20 cellular contexts compared by ENCODE assay signal in genomic region chr19:4045597-4046361, GRCh38. TPM values are rescaled to one million over a fixed set of nuclear protein-coding genes. Genes with fewer than 3 reads are reported as not detected.
DNase-seq lines count a peak whose midpoint lies in the region; ATAC-seq and TF ChIP-seq lines count a peak whose summit lies in the region.
"Had no signal": no experiment of that assay in that cellular context is flagged by ENCODE, and none has a peak within 500 bp of the region (broad histone marks: within the 10 kb centered on the region; RNA-seq: fewer than 3 reads in every experiment).

No MANE protein-coding gene starts in this region.

- H3K36me3 Mint-ChIP-seq in stimulated activated naive CD8-positive, alpha-beta T cell treated with anti-CD3 and anti-CD28 coated beads, Interleukin-15, Interleukin-2, amounts not matched to agents 100 ng/mL and 50 ng/mL, for 24 hours (ENCODE audit: low read depth) = peaks cover 18% of the 10 kb centered on the region

- no peak overlapping the region for H3K4me3 ChIP-seq in mesenchymal stem cell (ENCODE audit: insufficient read depth in 1 of 2, low read depth in 1 of 2, low read length in 2 of 2)
- no peak overlapping the region for H3K4me3 ChIP-seq in uterus
- H3K4me3 ChIP-seq: BLaER1, cardiac muscle cell, heart left ventricle had no signal

- no peak for ATAC-seq in stimulated activated naive CD8-positive, alpha-beta T cell treated with anti-CD3 and anti-CD28 coated beads, Interleukin-15, Interleukin-2, amounts not matched to agents 100 U/mL and 50 U/mL, for 24 hours
- ATAC-seq: activated T-helper 17 cell treated with anti-CD3 and anti-CD28 coated beads, Interleukin-2, amount 50 U/mL, for 72 hours; heart left ventricle; left cardiac atrium; Right ventricle myocardium inferior had no signal

- H3K18ac ChIP-seq in mesenchymal stem cell (ENCODE audit: low read depth in 1 of 2, low read length in 2 of 2) = no peak overlapping the region

- peak overlapping the region; percentile 15 for H3K9ac ChIP-seq in mesenchymal stem cell (ENCODE audit: low read length)
- H3K9ac ChIP-seq: BLaER1, KMS-11 had no signal

- no peak overlapping the region for H3K4me3 Mint-ChIP-seq in stimulated activated naive CD8-positive, alpha-beta T cell treated with anti-CD3 and anti-CD28 coated beads, Interleukin-15, Interleukin-2, amounts not matched to agents 100 ng/mL and 50 ng/mL, for 24 hours
- H3K4me3 Mint-ChIP-seq: activated T-helper 17 cell treated with anti-CD3 and anti-CD28 coated beads, Interleukin-2, amount 50 U/mL, for 72 hours had no signal

- no peaks in the 10 kb centered on the region for H3K27me3 Mint-ChIP-seq in stimulated activated naive CD8-positive, alpha-beta T cell treated with anti-CD3 and anti-CD28 coated beads, Interleukin-15, Interleukin-2, amounts not matched to agents 100 ng/mL and 50 ng/mL, for 24 hours
- H3K27me3 Mint-ChIP-seq: activated T-helper 17 cell treated with anti-CD3 and anti-CD28 coated beads, Interleukin-2, amount 50 U/mL, for 72 hours had no signal

- no peak overlapping the region for H4K8ac ChIP-seq in mesenchymal stem cell (ENCODE audit: low read length)

- H3K27ac Mint-ChIP-seq in stimulated activated naive CD8-positive, alpha-beta T cell treated with anti-CD3 and anti-CD28 coated beads, Interleukin-15, Interleukin-2, amounts not matched to agents 100 ng/mL and 50 ng/mL, for 24 hours = peak overlapping the region; percentile 76
- H3K27ac Mint-ChIP-seq: activated T-helper 17 cell treated with anti-CD3 and anti-CD28 coated beads, Interleukin-2, amount 50 U/mL, for 72 hours had no signal

- no peak overlapping the region for H4K91ac ChIP-seq in mesenchymal stem cell (ENCODE audit: low read length)

- TF ChIP-seq CTCF in uterus (IDR thresholded peaks at IDR 0.05) = no peak

- no peak overlapping the region for H3K4ac ChIP-seq in mesenchymal stem cell (ENCODE audit: low read depth in 1 of 2, low read length in 2 of 2)

- TF ChIP-seq POLR2A in uterus (IDR thresholded peaks at IDR 0.05) = no peak

- no peak overlapping the region for H2AFZ ChIP-seq in mesenchymal stem cell (ENCODE audit: low read depth, low read length)

- H3K27me3 ChIP-seq in mesenchymal stem cell (ENCODE audit: control insufficient read depth in 1 of 2, insufficient read depth in 1 of 2, low read length in 2 of 2) (no peaks in the 10 kb centered on the region), uterus (no peaks in the 10 kb centered on the region)
- H3K27me3 ChIP-seq: BLaER1, cardiac muscle cell, heart left ventricle had no signal

- H3K9me3 Mint-ChIP-seq in stimulated activated naive CD8-positive, alpha-beta T cell treated with anti-CD3 and anti-CD28 coated beads, Interleukin-15, Interleukin-2, amounts not matched to agents 100 ng/mL and 50 ng/mL, for 24 hours = no peaks in the 10 kb centered on the region
- H3K9me3 Mint-ChIP-seq: activated T-helper 17 cell treated with anti-CD3 and anti-CD28 coated beads, Interleukin-2, amount 50 U/mL, for 72 hours had no signal

- H3K4me1 ChIP-seq in mesenchymal stem cell (ENCODE audit: control insufficient read depth, insufficient read depth, low read depth, low read length) = peaks cover 16% of the 10 kb centered on the region
- H3K4me1 ChIP-seq in uterus = no peaks in the 10 kb centered on the region
- H3K4me1 ChIP-seq: BLaER1 had no signal

- H3K79me1 ChIP-seq in mesenchymal stem cell (replicated peaks; ENCODE audit: low read length, poor library complexity, severe bottlenecking) = peaks cover 15% of the 10 kb centered on the region

- intact Hi-C loops in uterus (cut with DNase I; ENCODE audit: low total_unique reads) = no loop called here

- H2BK5ac ChIP-seq in mesenchymal stem cell (ENCODE audit: low read depth, low read length, poor library complexity, severe bottlenecking) = no peak overlapping the region

- H2AK5ac ChIP-seq in mesenchymal stem cell (ENCODE audit: low read length, severe bottlenecking) = no peak overlapping the region

- H2BK120ac ChIP-seq in mesenchymal stem cell (ENCODE audit: low read depth, low read length) = no peak overlapping the region

- H2BK12ac ChIP-seq in mesenchymal stem cell (ENCODE audit: low read length in 2 of 2) = no peak overlapping the region

- no peak overlapping the region for H3K4me2 ChIP-seq in mesenchymal stem cell (ENCODE audit: low read length, poor library complexity, severe bottlenecking)
- H3K4me2 ChIP-seq: BLaER1, KMS-11 had no signal

- no peaks in the 10 kb centered on the region for H3K9me3 ChIP-seq in mesenchymal stem cell (ENCODE audit: control insufficient read depth, low read length)
- H3K9me3 ChIP-seq in uterus = no peaks in the 10 kb centered on the region
- H3K9me3 ChIP-seq: BLaER1, heart left ventricle had no signal

- H3K27ac ChIP-seq in angular gyrus (ENCODE audit: low read depth, low read length) = peak overlapping the region; percentile 56
- H3K27ac ChIP-seq in mesenchymal stem cell (ENCODE audit: low read length, poor library complexity, severe bottlenecking) = no peak overlapping the region
- peak overlapping the region; percentile 8 to 61 for H3K27ac ChIP-seq in uterus
- H3K27ac ChIP-seq: BLaER1, cardiac muscle cell, KMS-11 had no signal

- H3K14ac ChIP-seq in mesenchymal stem cell (ENCODE audit: low read length in 2 of 2) = no peak overlapping the region

- H3K23ac ChIP-seq in mesenchymal stem cell (ENCODE audit: low read length in 2 of 2) = no peak overlapping the region

- no peak for DNase-seq in stimulated activated naive CD8-positive, alpha-beta T cell treated with anti-CD3 and anti-CD28 coated beads, Interleukin-15, Interleukin-2, amounts not matched to agents 100 U/mL and 50 U/mL, for 24 hours
- DNase-seq in mesenchymal stem cell (no peak), uterus (no peak), NCI-H1417 (lab: John Stamatoyannopoulos, UW) (no peak), HPDE6-E6E7 (ENCODE audit: extremely low spot score) (no peak)
- no peak for DNase-seq in activated CD4-positive, alpha-beta T cell treated with anti-CD3 and anti-CD28 coated beads for 1 hour
- DNase-seq: dermis blood vessel endothelial cell; HCEC 1CT; heart left ventricle; left cardiac atrium; NCI-H187; NCI-H69; stimulated activated CD4-positive, alpha-beta T cell treated with anti-CD3 and anti-CD28 coated beads, Interleukin-2, amount 100 ng/mL, for 48 hours had no signal

- peaks cover 13% of the 10 kb centered on the region for H3K4me1 Mint-ChIP-seq in stimulated activated naive CD8-positive, alpha-beta T cell treated with anti-CD3 and anti-CD28 coated beads, Interleukin-15, Interleukin-2, amounts not matched to agents 100 ng/mL and 50 ng/mL, for 24 hours (ENCODE audit: low read depth)

- H3K36me3 ChIP-seq in mesenchymal stem cell (ENCODE audit: control insufficient read depth in 1 of 2, insufficient read depth in 2 of 2, low read depth in 1 of 2, low read length in 2 of 2) = peaks cover 47 to 78% of the 10 kb centered on the region in 2 experiments
- H3K36me3 ChIP-seq in uterus = no peaks in the 10 kb centered on the region

- no peak overlapping the region for H2BK15ac ChIP-seq in mesenchymal stem cell (ENCODE audit: low read depth, poor library complexity, severe bottlenecking)

- WGBS in mesenchymal stem cell = 97% methylated on average over 31 of the region's 32 CpGs

RNA-seq across cellular contexts. Expression of gene ZBTB7A, which starts 20.9 kb away (rescaled TPM):
- 27.7 TPM for polyA plus RNA-seq in mesenchymal stem cell (2013, experiment 1 of 2)
- 26.9 TPM for polyA plus RNA-seq in mesenchymal stem cell (2013, experiment 2 of 2)
- 10 to 100 TPM; 10.8 to 72.9 (median 14.1) TPM for total RNA-seq in uterus

RNA-seq across cellular contexts. Expression of gene PIAS4, which starts 38.2 kb away (rescaled TPM):
- polyA plus RNA-seq in mesenchymal stem cell (2013, experiment 1 of 2) = 49.3 TPM
- 49.4 TPM for polyA plus RNA-seq in mesenchymal stem cell (2013, experiment 2 of 2)
- 10 to 100 TPM in 3 of 4 donors, 1 to 10 TPM in 1; 10.0 to 39.4 (median 23.4) TPM for total RNA-seq in uterus
